In the genomic region with DNA sequence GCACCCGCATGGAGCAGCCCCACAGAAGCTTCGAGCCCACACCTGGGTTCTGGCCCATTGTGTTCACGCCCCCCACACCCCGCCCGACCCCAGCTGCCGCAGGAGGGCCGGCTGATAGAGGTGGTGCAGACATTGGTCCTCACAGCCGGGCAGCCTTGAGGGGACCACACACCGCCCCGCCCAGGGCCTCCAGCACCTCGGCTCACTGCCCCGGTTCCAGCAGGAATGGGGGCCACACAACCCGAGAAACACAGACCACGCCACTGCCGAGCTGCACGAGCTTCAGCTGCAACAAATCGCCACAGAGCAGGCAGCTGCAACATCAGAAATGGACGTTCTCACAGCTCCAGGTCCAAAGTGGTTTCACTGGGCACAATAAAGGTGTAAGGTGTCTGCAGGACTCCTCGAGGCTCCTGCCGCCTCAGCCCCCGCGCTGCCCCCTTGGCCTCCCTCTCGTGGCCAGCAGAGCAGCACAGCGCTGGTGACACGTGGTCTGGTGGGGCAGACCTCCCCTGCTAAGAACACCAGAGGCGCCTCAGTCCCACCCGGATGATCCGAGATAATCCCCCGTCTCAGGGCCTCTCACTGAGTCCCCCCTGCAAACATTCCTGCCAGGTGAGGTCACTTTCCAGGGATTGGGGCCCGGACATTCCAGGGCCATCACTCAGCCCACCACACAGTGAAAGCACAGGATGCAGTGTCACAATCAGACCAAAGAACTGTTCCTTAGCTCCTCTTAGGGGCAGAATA, we compare ENCODE assay signal across 1 cellular context.
TF ChIP-seq lines count a peak whose summit lies in the region.

No MANE protein-coding gene starts in this region.

TF ChIP-seq in HEK293, 187 proteins besides CTCF, POLR2A, EP300 and RAD21 (continued from another document):
- peak; percentile 100 for TF ChIP-seq GLIS1 (tag by site-specific recombination; IDR thresholded peaks at IDR 0.05)
- no peak for TF ChIP-seq ZNF354C (tag by site-specific recombination; IDR thresholded peaks at IDR 0.05; ENCODE audit: borderline replicate concordance, low read depth)
- peak; percentile 72; the same call in 1 of the 2 replicates for TF ChIP-seq ZNF366 (tag by site-specific recombination; conservative IDR thresholded peaks at IDR 0.05)
- TF ChIP-seq ZFP37 (tag by site-specific recombination; IDR thresholded peaks at IDR 0.05) = no peak
- TF ChIP-seq SALL2 (tag by site-specific recombination; IDR thresholded peaks at IDR 0.05; ENCODE audit: borderline replicate concordance) = no peak
- peak; percentile 46; the same call in 1 of the 2 replicates for TF ChIP-seq SP7 (tag by site-specific recombination; IDR thresholded peaks at IDR 0.05)
- no peak for TF ChIP-seq OSR2 (tag by site-specific recombination; IDR thresholded peaks at IDR 0.05)
- no peak for TF ChIP-seq ZXDB (tag by site-specific recombination; IDR thresholded peaks at IDR 0.05)
- TF ChIP-seq ZNF580 (tag by site-specific recombination; IDR thresholded peaks at IDR 0.05) = no peak
- TF ChIP-seq IKZF3 (tag by site-specific recombination; IDR thresholded peaks at IDR 0.05) = no peak
- no peak for TF ChIP-seq ZNF433 (tag by site-specific recombination; IDR thresholded peaks at IDR 0.05; ENCODE audit: low read depth)
- no peak for TF ChIP-seq ZNF426 (tag by site-specific recombination; IDR thresholded peaks at IDR 0.05)
- TF ChIP-seq, protein P1, sequence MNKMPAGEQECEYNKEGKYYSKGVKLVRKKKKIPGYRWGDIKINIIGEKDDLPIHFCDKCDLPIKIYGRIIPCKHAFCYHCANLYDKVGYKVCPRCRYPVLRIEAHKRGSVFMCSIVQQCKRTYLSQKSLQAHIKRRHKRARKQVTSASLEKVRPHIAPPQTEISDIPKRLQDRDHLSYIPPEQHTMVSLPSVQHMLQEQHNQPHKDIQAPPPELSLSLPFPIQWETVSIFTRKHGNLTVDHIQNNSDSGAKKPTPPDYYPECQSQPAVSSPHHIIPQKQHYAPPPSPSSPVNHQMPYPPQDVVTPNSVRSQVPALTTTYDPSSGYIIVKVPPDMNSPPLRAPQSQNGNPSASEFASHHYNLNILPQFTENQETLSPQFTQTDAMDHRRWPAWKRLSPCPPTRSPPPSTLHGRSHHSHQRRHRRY (tag by site-specific recombination; IDR thresholded peaks at IDR 0.05) = no peak
- TF ChIP-seq ZBTB21 (tag by site-specific recombination; IDR thresholded peaks at IDR 0.05) = 0 out of 2 replicates have a peak, but pooled peaks have one; percentile 25
- TF ChIP-seq ZNF707 (tag by site-specific recombination; IDR thresholded peaks at IDR 0.05) = no peak
- TF ChIP-seq, protein P2, sequence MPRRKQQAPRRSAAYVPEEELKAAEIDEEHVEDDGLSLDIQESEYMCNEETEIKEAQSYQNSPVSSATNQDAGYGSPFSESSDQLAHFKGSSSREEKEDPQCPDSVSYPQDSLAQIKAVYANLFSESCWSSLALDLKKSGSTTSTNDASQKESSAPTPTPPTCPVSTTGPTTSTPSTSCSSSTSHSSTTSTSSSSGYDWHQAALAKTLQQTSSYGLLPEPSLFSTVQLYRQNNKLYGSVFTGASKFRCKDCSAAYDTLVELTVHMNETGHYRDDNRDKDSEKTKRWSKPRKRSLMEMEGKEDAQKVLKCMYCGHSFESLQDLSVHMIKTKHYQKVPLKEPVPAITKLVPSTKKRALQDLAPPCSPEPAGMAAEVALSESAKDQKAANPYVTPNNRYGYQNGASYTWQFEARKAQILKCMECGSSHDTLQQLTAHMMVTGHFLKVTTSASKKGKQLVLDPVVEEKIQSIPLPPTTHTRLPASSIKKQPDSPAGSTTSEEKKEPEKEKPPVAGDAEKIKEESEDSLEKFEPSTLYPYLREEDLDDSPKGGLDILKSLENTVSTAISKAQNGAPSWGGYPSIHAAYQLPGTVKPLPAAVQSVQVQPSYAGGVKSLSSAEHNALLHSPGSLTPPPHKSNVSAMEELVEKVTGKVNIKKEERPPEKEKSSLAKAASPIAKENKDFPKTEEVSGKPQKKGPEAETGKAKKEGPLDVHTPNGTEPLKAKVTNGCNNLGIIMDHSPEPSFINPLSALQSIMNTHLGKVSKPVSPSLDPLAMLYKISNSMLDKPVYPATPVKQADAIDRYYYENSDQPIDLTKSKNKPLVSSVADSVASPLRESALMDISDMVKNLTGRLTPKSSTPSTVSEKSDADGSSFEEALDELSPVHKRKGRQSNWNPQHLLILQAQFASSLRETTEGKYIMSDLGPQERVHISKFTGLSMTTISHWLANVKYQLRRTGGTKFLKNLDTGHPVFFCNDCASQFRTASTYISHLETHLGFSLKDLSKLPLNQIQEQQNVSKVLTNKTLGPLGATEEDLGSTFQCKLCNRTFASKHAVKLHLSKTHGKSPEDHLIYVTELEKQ (tag by site-specific recombination; IDR thresholded peaks at IDR 0.05; ENCODE audit: borderline replicate concordance) = no peak
- no peak for TF ChIP-seq GFI1B (tag by site-specific recombination; IDR thresholded peaks at IDR 0.05)
- TF ChIP-seq MZF1 (tag by site-specific recombination; IDR thresholded peaks at IDR 0.05; ENCODE audit: borderline replicate concordance) = no peak
- no peak for TF ChIP-seq ZNF398 (tag by site-specific recombination; IDR thresholded peaks at IDR 0.05)
- TF ChIP-seq SP3 (tag by site-specific recombination; IDR thresholded peaks at IDR 0.05) = no peak
- peak; percentile 29; the same call in 1 of the 2 replicates for TF ChIP-seq ZIC2 (tag by site-specific recombination; IDR thresholded peaks at IDR 0.05)
- TF ChIP-seq, protein P3, sequence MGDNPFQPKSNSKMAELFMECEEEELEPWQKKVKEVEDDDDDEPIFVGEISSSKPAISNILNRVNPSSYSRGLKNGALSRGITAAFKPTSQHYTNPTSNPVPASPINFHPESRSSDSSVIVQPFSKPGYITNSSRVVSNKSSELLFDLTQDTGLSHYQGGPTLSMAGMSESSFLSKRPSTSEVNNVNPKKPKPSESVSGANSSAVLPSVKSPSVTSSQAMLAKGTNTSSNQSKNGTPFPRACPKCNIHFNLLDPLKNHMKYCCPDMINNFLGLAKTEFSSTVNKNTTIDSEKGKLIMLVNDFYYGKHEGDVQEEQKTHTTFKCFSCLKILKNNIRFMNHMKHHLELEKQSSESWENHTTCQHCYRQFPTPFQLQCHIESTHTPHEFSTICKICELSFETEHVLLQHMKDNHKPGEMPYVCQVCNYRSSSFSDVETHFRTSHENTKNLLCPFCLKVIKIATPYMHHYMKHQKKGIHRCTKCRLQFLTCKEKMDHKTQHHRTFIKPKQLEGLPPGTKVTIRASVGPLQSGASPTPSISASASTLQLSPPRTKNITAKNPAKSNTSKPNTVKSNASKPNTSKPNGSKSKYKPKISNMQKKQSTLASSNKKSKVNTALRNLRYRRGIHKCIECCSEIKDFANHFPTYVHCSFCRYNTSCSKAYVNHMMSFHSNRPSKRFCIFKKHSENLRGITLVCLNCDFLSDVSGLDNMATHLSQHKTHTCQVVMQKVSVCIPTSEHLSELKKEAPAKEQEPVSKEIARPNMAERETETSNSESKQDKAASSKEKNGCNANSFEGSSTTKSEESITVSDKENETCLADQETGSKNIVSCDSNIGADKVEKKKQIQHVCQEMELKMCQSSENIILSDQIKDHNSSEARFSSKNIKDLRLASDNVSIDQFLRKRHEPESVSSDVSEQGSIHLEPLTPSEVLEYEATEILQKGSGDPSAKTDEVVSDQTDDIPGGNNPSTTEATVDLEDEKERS (tag by site-specific recombination; IDR thresholded peaks at IDR 0.05) = no peak
- TF ChIP-seq ZNF600 (tag by site-specific recombination; IDR thresholded peaks at IDR 0.05) = no peak; the same call in 1 of the 2 replicates
- no peak for TF ChIP-seq ZNF473 (tag by site-specific recombination; IDR thresholded peaks at IDR 0.05)
- no peak for TF ChIP-seq ZSCAN4 (tag by site-specific recombination; IDR thresholded peaks at IDR 0.05)
- TF ChIP-seq KLF17 (tag by site-specific recombination; IDR thresholded peaks at IDR 0.05) = peak; percentile 55; the same call in 1 of the 2 replicates
- TF ChIP-seq, protein P4, sequence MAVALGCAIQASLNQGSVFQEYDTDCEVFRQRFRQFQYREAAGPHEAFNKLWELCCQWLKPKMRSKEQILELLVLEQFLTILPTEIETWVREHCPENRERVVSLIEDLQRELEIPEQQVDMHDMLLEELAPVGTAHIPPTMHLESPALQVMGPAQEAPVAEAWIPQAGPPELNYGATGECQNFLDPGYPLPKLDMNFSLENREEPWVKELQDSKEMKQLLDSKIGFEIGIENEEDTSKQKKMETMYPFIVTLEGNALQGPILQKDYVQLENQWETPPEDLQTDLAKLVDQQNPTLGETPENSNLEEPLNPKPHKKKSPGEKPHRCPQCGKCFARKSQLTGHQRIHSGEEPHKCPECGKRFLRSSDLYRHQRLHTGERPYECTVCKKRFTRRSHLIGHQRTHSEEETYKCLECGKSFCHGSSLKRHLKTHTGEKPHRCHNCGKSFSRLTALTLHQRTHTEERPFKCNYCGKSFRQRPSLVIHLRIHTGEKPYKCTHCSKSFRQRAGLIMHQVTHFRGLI (tag by site-specific recombination; IDR thresholded peaks at IDR 0.05) = no peak
